1 cellular context compared by ENCODE assay signal in the genomic region with DNA sequence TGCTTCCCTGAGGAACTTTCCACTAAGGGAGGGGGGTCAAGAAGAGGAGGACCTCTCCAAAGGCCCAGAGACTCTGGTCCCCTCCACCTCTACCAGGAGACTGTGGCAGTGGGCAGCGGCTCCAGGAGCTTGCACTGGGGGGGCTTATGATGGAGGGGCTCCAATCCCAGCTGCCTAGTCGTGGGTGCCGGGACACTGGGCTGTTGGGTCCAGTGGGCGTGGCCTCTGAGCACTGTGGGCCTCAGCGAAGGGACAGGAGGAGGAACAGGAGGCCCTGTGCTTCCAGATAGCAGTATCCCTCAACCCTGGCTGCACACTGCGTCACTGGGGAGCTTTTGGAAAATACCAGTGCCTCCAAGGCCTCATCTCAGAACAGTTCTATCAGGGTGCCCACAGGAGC.
TF ChIP-seq lines count a peak whose summit lies in the region.

No MANE protein-coding gene starts in this region.

TF ChIP-seq in SK-N-SH, 30 proteins besides CTCF, POLR2A, EP300 and RAD21 (continued from another document):
- TF ChIP-seq, protein P1, sequence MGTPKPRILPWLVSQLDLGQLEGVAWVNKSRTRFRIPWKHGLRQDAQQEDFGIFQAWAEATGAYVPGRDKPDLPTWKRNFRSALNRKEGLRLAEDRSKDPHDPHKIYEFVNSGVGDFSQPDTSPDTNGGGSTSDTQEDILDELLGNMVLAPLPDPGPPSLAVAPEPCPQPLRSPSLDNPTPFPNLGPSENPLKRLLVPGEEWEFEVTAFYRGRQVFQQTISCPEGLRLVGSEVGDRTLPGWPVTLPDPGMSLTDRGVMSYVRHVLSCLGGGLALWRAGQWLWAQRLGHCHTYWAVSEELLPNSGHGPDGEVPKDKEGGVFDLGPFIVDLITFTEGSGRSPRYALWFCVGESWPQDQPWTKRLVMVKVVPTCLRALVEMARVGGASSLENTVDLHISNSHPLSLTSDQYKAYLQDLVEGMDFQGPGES (IDR thresholded peaks at IDR 0.05; ENCODE audit: low read depth, low read length), result no peak
- TF ChIP-seq, protein P2, sequence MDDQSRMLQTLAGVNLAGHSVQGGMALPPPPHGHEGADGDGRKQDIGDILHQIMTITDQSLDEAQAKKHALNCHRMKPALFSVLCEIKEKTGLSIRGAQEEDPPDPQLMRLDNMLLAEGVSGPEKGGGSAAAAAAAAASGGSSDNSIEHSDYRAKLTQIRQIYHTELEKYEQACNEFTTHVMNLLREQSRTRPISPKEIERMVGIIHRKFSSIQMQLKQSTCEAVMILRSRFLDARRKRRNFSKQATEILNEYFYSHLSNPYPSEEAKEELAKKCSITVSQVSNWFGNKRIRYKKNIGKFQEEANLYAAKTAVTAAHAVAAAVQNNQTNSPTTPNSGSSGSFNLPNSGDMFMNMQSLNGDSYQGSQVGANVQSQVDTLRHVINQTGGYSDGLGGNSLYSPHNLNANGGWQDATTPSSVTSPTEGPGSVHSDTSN (IDR thresholded peaks at IDR 0.05), result no peak
- TF ChIP-seq FOSL2 (IDR thresholded peaks at IDR 0.05; ENCODE audit: borderline replicate concordance, low read depth) (no peak), TEAD4 (IDR thresholded peaks at IDR 0.05; ENCODE audit: borderline replicate concordance, insufficient read depth) (no peak), ELF1 (IDR thresholded peaks at IDR 0.05) (no peak), JUND (IDR thresholded peaks at IDR 0.05) (no peak), MEF2A (IDR thresholded peaks at IDR 0.05; ENCODE audit: borderline replicate concordance, low read depth) (no peak)
- TF ChIP-seq, protein P3, sequence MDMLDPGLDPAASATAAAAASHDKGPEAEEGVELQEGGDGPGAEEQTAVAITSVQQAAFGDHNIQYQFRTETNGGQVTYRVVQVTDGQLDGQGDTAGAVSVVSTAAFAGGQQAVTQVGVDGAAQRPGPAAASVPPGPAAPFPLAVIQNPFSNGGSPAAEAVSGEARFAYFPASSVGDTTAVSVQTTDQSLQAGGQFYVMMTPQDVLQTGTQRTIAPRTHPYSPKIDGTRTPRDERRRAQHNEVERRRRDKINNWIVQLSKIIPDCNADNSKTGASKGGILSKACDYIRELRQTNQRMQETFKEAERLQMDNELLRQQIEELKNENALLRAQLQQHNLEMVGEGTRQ (IDR thresholded peaks at IDR 0.05; ENCODE audit: borderline replicate concordance, low read depth, low read length), result no peak
